Comparison of ENCODE assay signal across 8 cellular contexts in genomic region chr6:28895131-28895812, GRCh38. TPM values are rescaled to one million over a fixed set of nuclear protein-coding genes. Genes with fewer than 3 reads are reported as not detected.
A peak's percentile ranks its signal among the peaks of the same experiment; 100 is the strongest.
DNase-seq lines count a peak whose midpoint lies in the region; ATAC-seq and TF ChIP-seq lines count a peak whose summit lies in the region.

No MANE protein-coding gene starts in this region.

- no peak for TF ChIP-seq CTCF in OCI-LY3 (IDR thresholded peaks at IDR 0.05; ENCODE audit: low read depth, low read length)

- H3K9ac ChIP-seq in OCI-LY3 (ENCODE audit: low read length), result peak overlapping the region; percentile 97

- H3K4me3 ChIP-seq in OCI-LY3 (ENCODE audit: low read length) (peak overlapping the region; percentile 97), mononuclear cell (ENCODE audit: low read length) (peak overlapping the region; percentile 65)

- H2AFZ ChIP-seq in OCI-LY3 (ENCODE audit: low read depth, low read length), result peak overlapping the region; percentile 89

- no peaks in the 10 kb centered on the region for H4K20me1 ChIP-seq in OCI-LY3 (ENCODE audit: insufficient read depth, low read length)

- no peaks in the 10 kb centered on the region for H3K79me2 ChIP-seq in OCI-LY3 (ENCODE audit: low read length)

- H3K27ac ChIP-seq in OCI-LY3 (ENCODE audit: low read length) (peak overlapping the region; percentile 92), epithelial cell of prostate (peak overlapping the region; percentile 96)

- peaks cover 3% of the 10 kb centered on the region for H3K36me3 ChIP-seq in OCI-LY3 (replicated peaks; ENCODE audit: low read depth, low read length)

- H3K4me2 ChIP-seq in OCI-LY3 (ENCODE audit: low read length), result peak overlapping the region; percentile 97

- H3K27me3 ChIP-seq in OCI-LY3 (ENCODE audit: low read depth, low read length) (no peaks in the 10 kb centered on the region), mononuclear cell (ENCODE audit: insufficient read depth, low read length) (no peaks in the 10 kb centered on the region)

- DNase-seq in DMS 273 (lab: John Stamatoyannopoulos, UW; ENCODE audit: unreplicated experiment) (peak; percentile 99), HuH-7 (ENCODE audit: low spot score) (peak; percentile 74), activated T-cell treated with anti-CD3 and anti-CD28 coated beads for 24 hours (ENCODE audit: low read depth) (peak; percentile 90), epithelial cell of prostate (ENCODE audit: low read depth, low spot score) (peak; percentile 77)
- DNase-seq in stimulated activated CD8-positive, alpha-beta memory T cell treated with anti-CD3 and anti-CD28 coated beads, Interleukin-2, amount 100 ng/mL, for 48 hours (ENCODE audit: low read depth in 2 of 2), result peak; percentile 67 to 80

- H3K9me3 ChIP-seq in OCI-LY3 (ENCODE audit: insufficient read depth, low read length), result no peaks in the 10 kb centered on the region
- no peaks in the 10 kb centered on the region for H3K9me3 ChIP-seq in mononuclear cell (ENCODE audit: low read depth, low read length)

- peaks cover 4% of the 10 kb centered on the region for H3K4me1 ChIP-seq in OCI-LY3 (ENCODE audit: low read length)
- peaks cover 12% of the 10 kb centered on the region for H3K4me1 ChIP-seq in mononuclear cell (ENCODE audit: insufficient read depth, low read length)

- peak; percentile 70 for ATAC-seq in GM21515 (IDR thresholded peaks at IDR 0.05; ENCODE audit: unreplicated experiment)

RNA-seq across cellular contexts. Expression of gene TRIM27, which starts 28.5 kb away (rescaled TPM):
- total RNA-seq in mononuclear cell, result 18.5 TPM

Comparison
In these comparisons a context has a peak if more than half of its experiments do, and no peak if none do; other contexts are left out.
1. Peak in every context shown above with its lines: DNase-seq, ATAC-seq, H3K4me3 ChIP-seq and H3K27ac ChIP-seq.